ENCODE assay signal across 8 cellular contexts in the genomic region with DNA sequence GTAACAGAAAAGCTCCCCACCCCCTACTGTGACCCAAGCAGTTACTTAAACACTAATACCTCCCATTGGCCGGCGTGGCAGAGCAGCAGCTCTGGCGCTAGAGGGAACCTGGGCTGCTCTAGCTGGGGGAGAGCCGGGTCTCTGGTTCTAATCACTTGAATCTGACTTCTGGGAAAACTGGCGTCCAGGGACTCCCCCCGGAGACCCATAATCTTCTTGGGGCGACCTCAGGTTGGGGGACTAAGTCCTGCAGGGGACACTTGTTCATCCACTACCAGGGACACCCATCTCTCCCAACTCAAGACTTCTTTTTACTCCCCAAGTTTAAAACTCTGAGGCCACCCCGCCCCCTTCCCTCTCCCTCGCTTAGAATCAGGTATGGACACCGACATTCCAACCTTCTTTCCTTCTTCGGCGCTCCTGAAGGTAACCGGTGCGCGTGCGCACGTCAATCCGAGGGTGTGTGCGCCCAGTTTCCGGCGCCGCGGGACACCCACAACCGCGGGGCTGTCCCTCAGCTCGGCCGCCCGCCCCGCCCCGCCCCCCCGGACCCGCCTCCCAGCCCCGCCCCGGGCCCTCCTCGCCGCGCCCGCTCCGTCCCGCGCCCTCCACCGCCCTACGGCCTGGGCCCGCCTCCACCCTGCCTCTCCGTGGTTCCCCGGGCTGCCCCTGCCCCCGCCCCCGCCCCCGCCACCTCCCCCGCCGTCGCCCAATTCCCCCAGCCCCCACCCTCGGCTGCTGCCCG. TPM values are rescaled to one million over a fixed set of nuclear protein-coding genes. Genes with fewer than 3 reads are reported as not detected.
A peak's percentile ranks its signal among the peaks of the same experiment; 100 is the strongest.
DNase-seq lines count a peak whose midpoint lies in the region; ATAC-seq and TF ChIP-seq lines count a peak whose summit lies in the region.

Gene ERICH2 (plus strand): TSS at position 75 of the 745 bp plus-strand sequence. CDS start 304 bp downstream, at position 379.

- H3K36me3 ChIP-seq in MG63 (no peaks in the 10 kb centered on the region), SK-N-MC (ENCODE audit: insufficient read depth, low read length) (no peaks in the 10 kb centered on the region), thoracic aorta (no peaks in the 10 kb centered on the region)

- peak within 1 kb of the TSS; percentile 77 for H3K4me3 Mint-ChIP-seq in osteocyte (ENCODE audit: unreplicated experiment)

- no peak within 1 kb of the TSS for H3K27ac Mint-ChIP-seq in osteocyte (ENCODE audit: unreplicated experiment)

- H3K9me3 ChIP-seq in MG63 = no peaks in the 10 kb centered on the region
- no peaks in the 10 kb centered on the region for H3K9me3 ChIP-seq in SK-N-MC (ENCODE audit: low read depth, low read length)
- H3K9me3 ChIP-seq in thoracic aorta = no peaks in the 10 kb centered on the region

- TF ChIP-seq CTCF in osteocyte (IDR thresholded peaks at IDR 0.05) (peak; percentile 19), thoracic aorta (IDR thresholded peaks at IDR 0.05) (no peak)

- peaks cover 9% of the 10 kb centered on the region for H3K4me1 Mint-ChIP-seq in osteocyte (ENCODE audit: unreplicated experiment)

- H3K9ac ChIP-seq in SK-N-MC (ENCODE audit: insufficient read length) = peak within 1 kb of the TSS; percentile 31

- DNase-seq in DMS53 treated with DMSO at 0.1 percent for 48 hours (lab: John Stamatoyannopoulos, UW; ENCODE audit: unreplicated experiment) (peak; percentile 94), GOT3 (lab: John Stamatoyannopoulos, UW) (peak; percentile 34), MG63 (peak; percentile 77), SK-N-MC (ENCODE audit: low read depth, low spot score) (no peak), head of caudate nucleus (peak; percentile 30 to 91 (median 79)), osteocyte (ENCODE audit: extremely low spot score, unreplicated experiment) (no peak), thoracic aorta (ENCODE audit: low spot score) (peak; percentile 28)
- DNase-seq in activated naive CD4-positive, alpha-beta T cell treated with anti-CD3 and anti-CD28 coated beads, Interleukin-2, amount 50 U/mL, for 16 hours = peak; percentile 62

- intact Hi-C loops in head of caudate nucleus (cut with DNase I) = no loop called here

- H3K27me3 ChIP-seq in MG63 (peaks cover 5% of the 10 kb centered on the region; the same call in 1 of the 2 replicates), thoracic aorta (replicated peaks; ENCODE audit: insufficient read depth) (no peaks in the 10 kb centered on the region)

- peak within 1 kb of the TSS; percentile 78 for H3K4me3 ChIP-seq in MG63
- peak within 1 kb of the TSS; percentile 82 for H3K4me3 ChIP-seq in SK-N-MC
- H3K4me3 ChIP-seq in thoracic aorta = peak within 1 kb of the TSS; percentile 87

- no peaks in the 10 kb centered on the region for H3K36me3 Mint-ChIP-seq in osteocyte (ENCODE audit: unreplicated experiment)

- H3K4me1 ChIP-seq in thoracic aorta (ENCODE audit: control insufficient read depth in 1 of 2, low read depth in 2 of 2) = peaks cover 0 to 17% of the 10 kb centered on the region in 2 donors

- peaks cover 57% of the 10 kb centered on the region for H3K27me3 Mint-ChIP-seq in osteocyte (ENCODE audit: unreplicated experiment)

- no peaks in the 10 kb centered on the region for H3K9me3 Mint-ChIP-seq in osteocyte (ENCODE audit: unreplicated experiment)

- ATAC-seq in thoracic aorta (ENCODE audit: insufficient number of reproducible peaks, low FRiP score, low read depth) = peak; percentile 61

- H3K27ac ChIP-seq in SK-N-MC = no peak within 1 kb of the TSS
- H3K27ac ChIP-seq in thoracic aorta = peak within 1 kb of the TSS; percentile 34 to 65

RNA-seq across cellular contexts. Expression of gene ERICH2, which starts in this region (rescaled TPM):
- total RNA-seq in MG63 (2014; rRNA removed; shearing (Covaris generic); ENCODE audit: low replicate concordance) = 1.5 TPM in 1 of 2 replicates, not detected in the other
- total RNA-seq in osteocyte = not detected in 2 replicates
- not detected for total RNA-seq in thoracic aorta

Comparison
In these comparisons a context has a peak if more than half of its experiments do, and no peak if none do; other contexts are left out.
1. Peak in DNase-seq, ATAC-seq, H3K4me3 ChIP-seq and H3K27ac ChIP-seq in thoracic aorta; RNA of the gene not detected or under 1 TPM.
2. DNase-seq: peak in DMS53 treated with DMSO at 0.1 percent for 48 hours (single experiment), GOT3 (single experiment), MG63 (single experiment), activated naive CD4-positive, alpha-beta T cell treated with anti-CD3 and anti-CD28 coated beads, Interleukin-2, amount 50 U/mL, for 16 hours (single experiment) and head of caudate nucleus (42 of 42); none in SK-N-MC (single experiment) and osteocyte (single experiment).
3. Peak in every context shown above with its lines, with median percentiles within 50 percentile points of each other: H3K4me3 ChIP-seq.